ENCODE assay signal across 18 cellular contexts in the genomic region with DNA sequence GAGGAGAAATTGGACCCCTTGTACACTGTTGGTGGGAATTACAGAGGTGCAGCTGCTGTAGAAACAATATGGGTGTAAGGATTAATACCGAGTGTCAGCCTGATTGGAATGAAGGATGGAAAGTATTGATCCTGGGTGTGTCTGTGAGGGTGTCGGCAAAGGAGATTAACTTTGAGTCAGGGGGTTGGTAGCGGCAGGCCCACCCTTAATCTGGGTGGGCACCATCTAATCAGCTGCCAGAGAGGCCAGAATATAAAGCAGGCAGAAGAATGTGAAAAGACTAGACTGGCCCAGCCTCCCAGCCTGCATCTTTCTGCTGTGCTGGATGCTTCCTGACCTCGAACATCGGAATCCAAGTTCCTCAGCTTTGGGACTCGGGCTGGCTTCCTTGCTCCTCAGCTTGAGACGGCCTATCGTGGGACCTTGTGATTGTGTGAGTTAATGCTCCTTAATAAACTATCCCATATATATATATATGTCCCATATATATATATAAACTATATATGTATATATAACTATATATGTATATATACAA. TPM values are rescaled to one million over a fixed set of nuclear protein-coding genes. Genes with fewer than 3 reads are reported as not detected.
DNase-seq lines count a peak whose midpoint lies in the region; ATAC-seq lines count a peak whose summit lies in the region.
"Had no signal": no experiment of that assay in that cellular context is flagged by ENCODE, and none has a peak within 500 bp of the region (broad histone marks: within the 10 kb centered on the region; RNA-seq: fewer than 3 reads in every experiment).

No MANE protein-coding gene starts in this region.

- DNase-seq in activated CD8-positive, alpha-beta memory T cell treated with anti-CD3 and anti-CD28 coated beads for 24 hours = peak; percentile 48
- no peak for DNase-seq in activated CD8-positive, alpha-beta memory T cell treated with anti-CD3 and anti-CD28 coated beads, Interleukin-2, amount 50 U/mL, for 4 hours
- DNase-seq in T-helper 17 cell (no peak), HT-29 (ENCODE audit: low spot score) (no peak), NCI-H1436 (lab: John Stamatoyannopoulos, UW) (no peak)
- no peak for DNase-seq in effector memory CD8-positive, alpha-beta T cell
- DNase-seq in stimulated activated naive B cell treated with anti-CD40 and anti-IgM and Interleukin-4, amounts not matched to agents 10 μg/mL and 1 μg/mL and 100 μg/mL, for 72 hours = no peak
- DNase-seq in activated effector memory CD4-positive, alpha-beta T cell treated with anti-CD3 and anti-CD28 coated beads, Interleukin-2, amount 50 U/mL, for 16 hours = no peak
- DNase-seq: anterior cingulate cortex; cortex of kidney; NCI-H2029; NCI-H510A treated with DMSO at 0.1 percent for 48 hours; occipital lobe; SK-N-SH; stimulated activated CD4-positive, alpha-beta T cell treated with anti-CD3 and anti-CD28 coated beads, Interleukin-4, amount 100 ng/mL, for 1 hour; stimulated activated CD8-positive, alpha-beta memory T cell treated with anti-CD3 and anti-CD28 coated beads, Interleukin-4, amount 100 ng/mL, for 48 hours had no signal

- H3K4me1 Mint-ChIP-seq in T-helper 17 cell = peaks cover 43% of the 10 kb centered on the region
- peaks cover 39 to 62% of the 10 kb centered on the region in 2 donors for H3K4me1 Mint-ChIP-seq in effector memory CD8-positive, alpha-beta T cell (ENCODE audit: low read depth in 2 of 2)
- H3K4me1 Mint-ChIP-seq in stimulated activated naive B cell treated with anti-CD40 and anti-IgM and Interleukin-4, amounts not matched to agents 10 μg/mL and 1 μg/mL and 100 μg/mL, for 72 hours = peaks cover 13 to 19% of the 10 kb centered on the region in 2 donors

- peak overlapping the region; percentile 100 for H3K27ac Mint-ChIP-seq in T-helper 17 cell
- peak overlapping the region; percentile 97 for H3K27ac Mint-ChIP-seq in effector memory CD8-positive, alpha-beta T cell
- peak overlapping the region; percentile 7 for H3K27ac Mint-ChIP-seq in stimulated activated naive B cell treated with anti-CD40 and anti-IgM and Interleukin-4, amounts not matched to agents 10 μg/mL and 1 μg/mL and 100 μg/mL, for 72 hours
- H3K27ac Mint-ChIP-seq: mesothelial cell of epicardium had no signal

- ATAC-seq in T-helper 17 cell = no peak
- no peak for ATAC-seq in effector memory CD8-positive, alpha-beta T cell (replicated peaks)
- ATAC-seq in stimulated activated naive B cell treated with anti-CD40 and anti-IgM and Interleukin-4, amounts not matched to agents 10 μg/mL and 1 μg/mL and 100 μg/mL, for 72 hours (replicated peaks) = no peak
- ATAC-seq: HCT116 had no signal

- H3K27me3 Mint-ChIP-seq in T-helper 17 cell = no peaks in the 10 kb centered on the region
- H3K27me3 Mint-ChIP-seq in effector memory CD8-positive, alpha-beta T cell = no peaks in the 10 kb centered on the region
- H3K27me3 Mint-ChIP-seq in stimulated activated naive B cell treated with anti-CD40 and anti-IgM and Interleukin-4, amounts not matched to agents 10 μg/mL and 1 μg/mL and 100 μg/mL, for 72 hours = peaks cover 15 to 25% of the 10 kb centered on the region in 2 donors

- no peaks in the 10 kb centered on the region for H3K9me3 Mint-ChIP-seq in effector memory CD8-positive, alpha-beta T cell
- peaks cover 0 to under 1% of the 10 kb centered on the region in 2 donors for H3K9me3 Mint-ChIP-seq in stimulated activated naive B cell treated with anti-CD40 and anti-IgM and Interleukin-4, amounts not matched to agents 10 μg/mL and 1 μg/mL and 100 μg/mL, for 72 hours

- no peak overlapping the region for H3K4me3 Mint-ChIP-seq in T-helper 17 cell
- H3K4me3 Mint-ChIP-seq in effector memory CD8-positive, alpha-beta T cell = peak overlapping the region; percentile 72
- H3K4me3 Mint-ChIP-seq in stimulated activated naive B cell treated with anti-CD40 and anti-IgM and Interleukin-4, amounts not matched to agents 10 μg/mL and 1 μg/mL and 100 μg/mL, for 72 hours = no peak overlapping the region
- H3K4me3 Mint-ChIP-seq: mesothelial cell of epicardium had no signal

- no peaks in the 10 kb centered on the region for H3K36me3 Mint-ChIP-seq in T-helper 17 cell (ENCODE audit: low read depth)
- H3K36me3 Mint-ChIP-seq in effector memory CD8-positive, alpha-beta T cell (ENCODE audit: insufficient read depth) = peaks cover 29% of the 10 kb centered on the region
- H3K36me3 Mint-ChIP-seq in stimulated activated naive B cell treated with anti-CD40 and anti-IgM and Interleukin-4, amounts not matched to agents 10 μg/mL and 1 μg/mL and 100 μg/mL, for 72 hours = no peaks in the 10 kb centered on the region
- H3K36me3 Mint-ChIP-seq: mesothelial cell of epicardium had no signal

- no peaks in the 10 kb centered on the region for H3K9me3 ChIP-seq in T-helper 17 cell (ENCODE audit: control insufficient read depth, low read length, poor library complexity, severe bottlenecking)
- H3K9me3 ChIP-seq: SK-N-SH had no signal

RNA-seq across cellular contexts. Expression of a gene that starts 38.4 kb away (rescaled TPM):
- total RNA-seq in T-helper 17 cell = 100 to 1,000 TPM; 516 to 530 TPM
- total RNA-seq in HT-29 (2014; rRNA removed; shearing (Covaris generic)) = 41.4 and 47.9 TPM in 2 replicates

Comparison
In these comparisons a context has a peak if more than half of its experiments do, and no peak if none do; other contexts are left out.
1. H3K27ac Mint-ChIP-seq: peak in every context shown above with its lines; median percentile 100 in T-helper 17 cell; 97 in effector memory CD8-positive, alpha-beta T cell; 7 in stimulated activated naive B cell treated with anti-CD40 and anti-IgM and Interleukin-4, amounts not matched to agents 10 μg/mL and 1 μg/mL and 100 μg/mL, for 72 hours.
2. H3K4me3 Mint-ChIP-seq: peak in effector memory CD8-positive, alpha-beta T cell (2 of 2); none in T-helper 17 cell (single experiment) and stimulated activated naive B cell treated with anti-CD40 and anti-IgM and Interleukin-4, amounts not matched to agents 10 μg/mL and 1 μg/mL and 100 μg/mL, for 72 hours (0 of 2).
3. RNA of a gene that starts 38.4 kb away (total RNA-seq): 516 to 530 TPM in T-helper 17 cell; 41.4 to 47.9 TPM in HT-29; every median in the first group is over 10 times any median in the second.